13 cellular contexts compared by ENCODE assay signal in the genomic region with DNA sequence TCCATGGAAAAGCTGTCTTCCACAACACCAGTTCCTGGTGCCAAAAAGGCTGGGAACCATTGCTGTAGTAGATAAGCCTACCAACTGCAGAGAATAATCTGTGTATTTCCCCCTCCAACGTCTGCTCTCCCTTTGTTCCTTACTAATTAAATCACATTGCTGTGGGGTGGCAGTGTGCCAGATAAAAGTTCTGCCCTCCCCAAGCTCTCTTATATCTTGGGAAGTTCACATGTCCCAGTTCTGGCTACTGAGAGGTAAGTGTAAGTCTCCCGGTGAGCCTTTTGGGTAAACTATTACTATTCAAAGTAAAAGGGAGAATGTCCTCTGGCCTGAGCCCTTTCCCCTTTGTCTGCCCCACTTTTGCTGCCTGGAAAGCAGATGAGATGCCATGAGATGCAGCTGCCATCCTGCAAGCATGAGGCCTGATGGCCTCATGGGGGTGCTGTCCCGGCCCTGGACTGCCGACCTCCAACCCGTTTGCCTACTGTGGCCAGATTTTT.
DNase-seq lines count a peak whose midpoint lies in the region; ATAC-seq and TF ChIP-seq lines count a peak whose summit lies in the region.
"Had no signal": no experiment of that assay in that cellular context is flagged by ENCODE, and none has a peak within 500 bp of the region (broad histone marks: within the 10 kb centered on the region; RNA-seq: fewer than 3 reads in every experiment).

No MANE protein-coding gene starts in this region.

- H3K4me3 ChIP-seq in cardiac fibroblast (replicated peaks in 1 of 2; ENCODE audit: low read depth in 2 of 2, low read length in 2 of 2), result no peak overlapping the region
- H3K4me3 ChIP-seq: esophagus muscularis mucosa had no signal

- no peaks in the 10 kb centered on the region for H3K9me3 Mint-ChIP-seq in nephron
- H3K9me3 Mint-ChIP-seq in activated naive CD8-positive, alpha-beta T cell treated with anti-CD3 and anti-CD28 coated beads, Interleukin-2, amount 50 U/mL, for 24 hours, result no peaks in the 10 kb centered on the region
- H3K9me3 Mint-ChIP-seq: activated naive CD4-positive, alpha-beta T cell treated with anti-CD3 and anti-CD28 coated beads, Interleukin-2, amount 10 ng/mL, durations not matched to agents 7 days and 5 days had no signal

- TF ChIP-seq CTCF in cardiac fibroblast (IDR thresholded peaks at IDR 0.05; ENCODE audit: low read depth, low read length), result peak; percentile 24
- no peak for TF ChIP-seq CTCF in nephron (IDR thresholded peaks at IDR 0.05; ENCODE audit: unreplicated experiment in 3 of 3)

- DNase-seq in EL, result peak; percentile 21
- DNase-seq in NCI-H446 treated with DMSO at 0.1 percent for 48 hours (lab: John Stamatoyannopoulos, UW), result peak; percentile 80
- DNase-seq in cardiac fibroblast (ENCODE audit: low read depth in 2 of 2), result peak; percentile 42 to 82
- DNase-seq in activated naive CD8-positive, alpha-beta T cell treated with anti-CD3 and anti-CD28 coated beads, Interleukin-2, amount 50 U/mL, for 24 hours, result no peak
- no peak for DNase-seq in SIG-M5 treated with dmso at 0.1 percent for 504 hours (lab: John Stamatoyannopoulos, UW; ENCODE audit: unreplicated experiment)
- no peak for DNase-seq in 8988T
- DNase-seq in OCI-M1 (lab: John Stamatoyannopoulos, UW), result no peak
- DNase-seq: activated naive CD4-positive, alpha-beta T cell treated with anti-CD3 and anti-CD28 coated beads, Interleukin-2, amount 10 ng/mL, durations not matched to agents 7 days and 5 days; DMS153; mesenchymal stem cell; stimulated activated CD4-positive, alpha-beta T cell treated with anti-CD3 and anti-CD28 coated beads, Interleukin-15, amount 100 ng/mL, for 24 hours had no signal

- no peak for ATAC-seq in activated naive CD8-positive, alpha-beta T cell treated with anti-CD3 and anti-CD28 coated beads, Interleukin-2, amount 50 U/mL, for 24 hours

- H3K27me3 Mint-ChIP-seq in nephron (ENCODE audit: low read depth), result peaks cover 10% of the 10 kb centered on the region
- H3K27me3 Mint-ChIP-seq in activated naive CD8-positive, alpha-beta T cell treated with anti-CD3 and anti-CD28 coated beads, Interleukin-2, amount 50 U/mL, for 24 hours, result peaks cover 32% of the 10 kb centered on the region

- H3K36me3 Mint-ChIP-seq in nephron (ENCODE audit: low read depth), result peaks cover 38% of the 10 kb centered on the region
- H3K36me3 Mint-ChIP-seq in activated naive CD8-positive, alpha-beta T cell treated with anti-CD3 and anti-CD28 coated beads, Interleukin-2, amount 50 U/mL, for 24 hours (ENCODE audit: low read depth), result no peaks in the 10 kb centered on the region
- H3K36me3 Mint-ChIP-seq: activated naive CD4-positive, alpha-beta T cell treated with anti-CD3 and anti-CD28 coated beads, Interleukin-2, amount 10 ng/mL, durations not matched to agents 7 days and 5 days had no signal

- H3K27ac Mint-ChIP-seq in nephron, result peak overlapping the region; percentile 22 to 79 (median 76)
- H3K27ac Mint-ChIP-seq in activated naive CD8-positive, alpha-beta T cell treated with anti-CD3 and anti-CD28 coated beads, Interleukin-2, amount 50 U/mL, for 24 hours, result no peak overlapping the region
- H3K27ac Mint-ChIP-seq: activated naive CD4-positive, alpha-beta T cell treated with anti-CD3 and anti-CD28 coated beads, Interleukin-2, amount 10 ng/mL, durations not matched to agents 7 days and 5 days had no signal

- peaks cover 83% of the 10 kb centered on the region for H3K4me1 Mint-ChIP-seq in nephron
- H3K4me1 Mint-ChIP-seq in activated naive CD8-positive, alpha-beta T cell treated with anti-CD3 and anti-CD28 coated beads, Interleukin-2, amount 50 U/mL, for 24 hours, result peaks cover 25% of the 10 kb centered on the region

- H3K4me3 Mint-ChIP-seq in nephron, result no peak overlapping the region
- no peak overlapping the region for H3K4me3 Mint-ChIP-seq in activated naive CD8-positive, alpha-beta T cell treated with anti-CD3 and anti-CD28 coated beads, Interleukin-2, amount 50 U/mL, for 24 hours
- H3K4me3 Mint-ChIP-seq: activated naive CD4-positive, alpha-beta T cell treated with anti-CD3 and anti-CD28 coated beads, Interleukin-2, amount 10 ng/mL, durations not matched to agents 7 days and 5 days had no signal

Comparison
In these comparisons a context has a peak if more than half of its experiments do, and no peak if none do; other contexts are left out.
1. DNase-seq: peak in EL (single experiment), NCI-H446 treated with DMSO at 0.1 percent for 48 hours (single experiment) and cardiac fibroblast (2 of 2); none in activated naive CD8-positive, alpha-beta T cell treated with anti-CD3 and anti-CD28 coated beads, Interleukin-2, amount 50 U/mL, for 24 hours (single experiment), SIG-M5 treated with dmso at 0.1 percent for 504 hours (single experiment), 8988T (single experiment) and OCI-M1 (single experiment).